ENCODE assay signal across 8 cellular contexts in genomic region chr17:7238418-7239090, GRCh38. TPM values are rescaled to one million over a fixed set of nuclear protein-coding genes. Genes with fewer than 3 reads are reported as not detected.
DNase-seq lines count a peak whose midpoint lies in the region; ATAC-seq, FAIRE-seq and TF ChIP-seq lines count a peak whose summit lies in the region.

No MANE protein-coding gene starts in this region.

- H3K9me3 Mint-ChIP-seq in activated CD4-positive, alpha-beta T cell treated with anti-CD3 and anti-CD28 coated beads, Interleukin-2, amount 10 ng/mL, durations not matched to agents 7 days and 5 days: no peaks in the 10 kb centered on the region
- H3K9me3 Mint-ChIP-seq in activated T-cell treated with anti-CD3 and anti-CD28 coated beads, Interleukin-2, amount 50 U/mL, for 24 hours: no peaks in the 10 kb centered on the region

- 0 to 2% methylated on average over 30 to 39 of the region's 39 CpGs for WGBS in pancreas, 2 donors

- no peaks in the 10 kb centered on the region for H3K27me3 Mint-ChIP-seq in activated CD4-positive, alpha-beta T cell treated with anti-CD3 and anti-CD28 coated beads, Interleukin-2, amount 10 ng/mL, durations not matched to agents 7 days and 5 days
- H3K27me3 Mint-ChIP-seq in activated T-cell treated with anti-CD3 and anti-CD28 coated beads, Interleukin-2, amount 50 U/mL, for 24 hours: no peaks in the 10 kb centered on the region

- no peak for FAIRE-seq in pancreas (lab: Jason Lieb, UNC)

- DNase-seq in activated CD4-positive, alpha-beta T cell treated with anti-CD3 and anti-CD28 coated beads, Interleukin-2, amount 10 ng/mL, durations not matched to agents 7 days and 5 days: no peak
- DNase-seq in activated CD4-positive, alpha-beta T cell treated with anti-CD3 and anti-CD28 coated beads, Interleukin-2, amount 50 U/mL, for 48 hours: no peak
- DNase-seq in activated T-cell treated with anti-CD3 and anti-CD28 coated beads, Interleukin-2, amount 50 U/mL, for 24 hours: peak; percentile 66
- DNase-seq in fibroblast of pulmonary artery (ENCODE audit: low read depth) (no peak), pancreas (peak in 5 of 6 donors; percentile 47 to 80 (median 62)), superior temporal gyrus (ENCODE audit: extremely low spot score) (no peak), NCI-H2171 (lab: John Stamatoyannopoulos, UW) (no peak)

- no peaks in the 10 kb centered on the region for H3K27me3 ChIP-seq in pancreas

- peak overlapping the region; percentile 87 for H3K4me3 Mint-ChIP-seq in activated CD4-positive, alpha-beta T cell treated with anti-CD3 and anti-CD28 coated beads, Interleukin-2, amount 10 ng/mL, durations not matched to agents 7 days and 5 days
- peak overlapping the region; percentile 98 for H3K4me3 Mint-ChIP-seq in activated T-cell treated with anti-CD3 and anti-CD28 coated beads, Interleukin-2, amount 50 U/mL, for 24 hours

- POLR2A ChIA-PET in activated CD4-positive, alpha-beta T cell treated with anti-CD3 and anti-CD28 coated beads, Interleukin-2, amount 10 ng/mL, durations not matched to agents 7 days and 5 days (lab: Charles Lee): interaction anchor here (0.6 to 0.8 kb wide), 2 partner anchors 19 to 272 kb away, joined by 3 read pairs; partner anchors contain the start of gene DLG4

- no peaks in the 10 kb centered on the region for H3K9me3 ChIP-seq in pancreas

- H3K27ac ChIP-seq in pancreas: peak overlapping the region; percentile 75 to 88 (median 82)

- H3K4me3 ChIP-seq in fibroblast of pulmonary artery (replicated peaks; ENCODE audit: low read depth, low read length) (peak overlapping the region; percentile 71), pancreas (peak overlapping the region; percentile 77 to 86 (median 80))

- H3K27ac Mint-ChIP-seq in activated CD4-positive, alpha-beta T cell treated with anti-CD3 and anti-CD28 coated beads, Interleukin-2, amount 10 ng/mL, durations not matched to agents 7 days and 5 days: peak overlapping the region; percentile 93
- H3K27ac Mint-ChIP-seq in activated T-cell treated with anti-CD3 and anti-CD28 coated beads, Interleukin-2, amount 50 U/mL, for 24 hours: peak overlapping the region; percentile 99

- CTCF ChIA-PET in activated CD4-positive, alpha-beta T cell treated with anti-CD3 and anti-CD28 coated beads, Interleukin-2, amount 10 ng/mL, durations not matched to agents 7 days and 5 days (lab: Charles Lee): interaction anchor here (0.6 to 2.6 kb wide), 8 partner anchors 11 to 217 kb away, joined by 3 to 16 read pairs (median 3); partner anchors contain the start of genes ACADVL and DLG4

- TF ChIP-seq CTCF in fibroblast of pulmonary artery (IDR thresholded peaks at IDR 0.05; ENCODE audit: low read length, missing control alignments) (no peak), pancreas (IDR thresholded peaks at IDR 0.05) (no peak)

- H3K4me1 Mint-ChIP-seq in activated CD4-positive, alpha-beta T cell treated with anti-CD3 and anti-CD28 coated beads, Interleukin-2, amount 10 ng/mL, durations not matched to agents 7 days and 5 days: peaks cover 68% of the 10 kb centered on the region
- peaks cover 68% of the 10 kb centered on the region for H3K4me1 Mint-ChIP-seq in activated T-cell treated with anti-CD3 and anti-CD28 coated beads, Interleukin-2, amount 50 U/mL, for 24 hours (ENCODE audit: low read depth)

- ATAC-seq in pancreas: no peak
- no peak for ATAC-seq in GM19035 (IDR thresholded peaks at IDR 0.05; ENCODE audit: unreplicated experiment)

- peaks cover 17 to 31% (median 17%) of the 10 kb centered on the region in 3 donors for H3K4me1 ChIP-seq in pancreas

- intact Hi-C loops in pancreas (cut with DNase I): no loop called here

- H3K36me3 Mint-ChIP-seq in activated CD4-positive, alpha-beta T cell treated with anti-CD3 and anti-CD28 coated beads, Interleukin-2, amount 10 ng/mL, durations not matched to agents 7 days and 5 days (ENCODE audit: low read depth): peaks cover 54% of the 10 kb centered on the region
- peaks cover 81% of the 10 kb centered on the region for H3K36me3 Mint-ChIP-seq in activated T-cell treated with anti-CD3 and anti-CD28 coated beads, Interleukin-2, amount 50 U/mL, for 24 hours (ENCODE audit: low read depth)

- peaks cover 0 to 3% (median 0%) of the 10 kb centered on the region in 3 donors for H3K36me3 ChIP-seq in pancreas

RNA-seq across cellular contexts. Expression of gene PHF23, which starts 0.7 kb away (rescaled TPM):
- 10 to 100 TPM; 55.9 to 59.2 TPM for total RNA-seq in activated CD4-positive, alpha-beta T cell treated with anti-CD3 and anti-CD28 coated beads, Interleukin-2, amount 10 ng/mL, durations not matched to agents 7 days and 5 days
- total RNA-seq in pancreas: 10 to 100 TPM in 4 of 6 donors, 1 to 10 TPM in 2; 7.0 to 19.8 (median 11.4) TPM
- polyA plus RNA-seq in pancreas: 10 to 100 TPM; 11.4 to 23.3 TPM

RNA-seq across cellular contexts. Expression of gene GABARAP, which starts 3.7 kb away (rescaled TPM):
- total RNA-seq in activated CD4-positive, alpha-beta T cell treated with anti-CD3 and anti-CD28 coated beads, Interleukin-2, amount 10 ng/mL, durations not matched to agents 7 days and 5 days: 100 to 1,000 TPM; 256 to 279 TPM
- total RNA-seq in pancreas: 100 to 1,000 TPM; 231 to 346 (median 294) TPM
- polyA plus RNA-seq in pancreas: 100 to 1,000 TPM; 520 to 639 TPM

RNA-seq across cellular contexts. Expression of gene DVL2, which starts 4.2 kb away (rescaled TPM):
- 10 to 100 TPM; 53.2 TPM for total RNA-seq in activated CD4-positive, alpha-beta T cell treated with anti-CD3 and anti-CD28 coated beads, Interleukin-2, amount 10 ng/mL, durations not matched to agents 7 days and 5 days
- total RNA-seq in pancreas: 10 to 100 TPM in 5 of 6 donors, 1 to 10 TPM in 1; 9.6 to 26.9 (median 13.7) TPM
- polyA plus RNA-seq in pancreas: 10 to 100 TPM; 17.6 to 26.4 TPM

RNA-seq across cellular contexts. Expression of gene CTDNEP1, which starts 13.0 kb away (rescaled TPM):
- total RNA-seq in activated CD4-positive, alpha-beta T cell treated with anti-CD3 and anti-CD28 coated beads, Interleukin-2, amount 10 ng/mL, durations not matched to agents 7 days and 5 days: 100 to 1,000 TPM; 168 to 183 TPM
- total RNA-seq in pancreas: 10 to 100 TPM; 42.0 to 75.2 (median 53.8) TPM
- 10 to 100 TPM; 47.4 to 67.9 TPM for polyA plus RNA-seq in pancreas

RNA-seq across cellular contexts. Expression of gene ELP5, which starts 13.5 kb away (rescaled TPM):
- 10 to 100 TPM; 41.7 to 42.4 TPM for total RNA-seq in activated CD4-positive, alpha-beta T cell treated with anti-CD3 and anti-CD28 coated beads, Interleukin-2, amount 10 ng/mL, durations not matched to agents 7 days and 5 days
- 10 to 100 TPM; 11.7 to 27.1 (median 19.5) TPM for total RNA-seq in pancreas
- polyA plus RNA-seq in pancreas: 10 to 100 TPM; 14.1 to 41.1 TPM

Comparison
In these comparisons a context has a peak if more than half of its experiments do, and no peak if none do; other contexts are left out.
1. DNase-seq: peak in activated T-cell treated with anti-CD3 and anti-CD28 coated beads, Interleukin-2, amount 50 U/mL, for 24 hours (single experiment) and pancreas (5 of 6); none in activated CD4-positive, alpha-beta T cell treated with anti-CD3 and anti-CD28 coated beads, Interleukin-2, amount 10 ng/mL, durations not matched to agents 7 days and 5 days (single experiment), activated CD4-positive, alpha-beta T cell treated with anti-CD3 and anti-CD28 coated beads, Interleukin-2, amount 50 U/mL, for 48 hours (0 of 2), fibroblast of pulmonary artery (single experiment), superior temporal gyrus (single experiment) and NCI-H2171 (single experiment).